In the genomic region with DNA sequence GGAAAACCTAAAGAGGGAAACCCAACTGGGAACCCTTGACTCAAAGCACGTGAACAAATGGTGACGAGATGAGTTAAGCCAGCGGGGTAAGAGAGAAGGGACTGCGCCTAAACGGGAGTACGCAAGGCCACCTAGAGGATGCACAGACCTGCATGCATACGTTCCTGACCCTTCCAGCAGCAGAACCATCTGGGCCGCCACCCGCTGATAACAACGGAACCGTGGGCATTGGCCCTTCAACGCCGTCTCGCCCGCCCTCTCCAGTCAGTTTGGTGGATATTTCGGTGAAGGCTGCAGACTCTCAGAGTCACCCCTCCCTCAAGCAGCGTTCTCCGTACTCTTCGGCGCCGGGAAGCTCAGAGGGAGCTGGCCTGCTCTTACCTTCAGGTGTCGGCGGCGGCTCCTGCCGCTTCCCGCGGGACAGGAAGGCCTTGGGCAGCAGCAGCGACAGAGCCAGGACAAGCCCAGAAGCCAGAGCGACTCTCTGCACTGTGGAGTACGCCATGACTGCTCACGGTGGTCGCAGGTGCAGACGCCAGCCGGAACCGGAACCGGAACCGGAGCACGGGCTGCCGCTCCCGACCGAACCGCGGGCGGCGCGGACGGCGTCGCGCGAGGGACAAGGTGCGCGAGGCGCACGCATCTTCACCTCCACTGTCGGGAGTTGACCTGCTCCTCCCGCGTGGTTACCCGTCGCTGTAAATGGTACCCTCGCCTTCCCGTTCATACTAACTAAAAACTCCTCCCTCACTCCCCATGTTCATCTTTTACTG, we compare ENCODE assay signal across 9 cellular contexts. TPM values are rescaled to one million over a fixed set of nuclear protein-coding genes. Genes with fewer than 3 reads are reported as not detected.
DNase-seq lines count a peak whose midpoint lies in the region; ATAC-seq and TF ChIP-seq lines count a peak whose summit lies in the region.
"Had no signal": no experiment of that assay in that cellular context is flagged by ENCODE, and none has a peak within 500 bp of the region (broad histone marks: within the 10 kb centered on the region; RNA-seq: fewer than 3 reads in every experiment).

A gene with protein sequence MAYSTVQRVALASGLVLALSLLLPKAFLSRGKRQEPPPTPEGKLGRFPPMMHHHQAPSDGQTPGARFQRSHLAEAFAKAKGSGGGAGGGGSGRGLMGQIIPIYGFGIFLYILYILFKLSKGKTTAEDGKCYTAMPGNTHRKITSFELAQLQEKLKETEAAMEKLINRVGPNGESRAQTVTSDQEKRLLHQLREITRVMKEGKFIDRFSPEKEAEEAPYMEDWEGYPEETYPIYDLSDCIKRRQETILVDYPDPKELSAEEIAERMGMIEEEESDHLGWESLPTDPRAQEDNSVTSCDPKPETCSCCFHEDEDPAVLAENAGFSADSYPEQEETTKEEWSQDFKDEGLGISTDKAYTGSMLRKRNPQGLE (minus strand): TSS at position 541 of the 773 bp plus-strand sequence. CDS start 36 bp downstream, at position 505.

- H3K9me3 ChIP-seq in ascending aorta (no peaks in the 10 kb centered on the region), Karpas-422 (ENCODE audit: low read length) (no peaks in the 10 kb centered on the region)

- H3K27me3 ChIP-seq in ascending aorta: no peaks in the 10 kb centered on the region
- H3K27me3 ChIP-seq in kidney epithelial cell (ENCODE audit: control insufficient read depth, insufficient read depth, low read length): peaks cover 15% of the 10 kb centered on the region
- no peaks in the 10 kb centered on the region for H3K27me3 ChIP-seq in Karpas-422 (ENCODE audit: low read length)

- no peak within 1 kb of the TSS for H2AFZ ChIP-seq in Karpas-422 (ENCODE audit: low read length)

- no peak within 1 kb of the TSS for H3K4me2 ChIP-seq in Karpas-422 (ENCODE audit: low read depth, low read length, poor library complexity, severe bottlenecking)

- H3K4me1 ChIP-seq in ascending aorta: no peaks in the 10 kb centered on the region
- no peaks in the 10 kb centered on the region for H3K4me1 ChIP-seq in Karpas-422 (ENCODE audit: low read length)

- H3K27ac ChIP-seq in ascending aorta (peak within 1 kb of the TSS in 1 of 2 donors; percentile 33), Karpas-422 (ENCODE audit: low read length) (no peak within 1 kb of the TSS)

- H4K20me1 ChIP-seq in Karpas-422 (ENCODE audit: insufficient read depth, low read depth, low read length): no peaks in the 10 kb centered on the region

- intact Hi-C loops in ascending aorta (cut with DNase I): no loop called here

- TF ChIP-seq CTCF in GM12865 (IDR thresholded peaks at IDR 0.05; ENCODE audit: insufficient read depth, low read depth, low read length, missing control alignments): no peak
- no peak for TF ChIP-seq CTCF in ascending aorta (IDR thresholded peaks at IDR 0.05)
- TF ChIP-seq CTCF in kidney epithelial cell (IDR thresholded peaks at IDR 0.05; ENCODE audit: insufficient read depth, low read length, poor library complexity, severe bottlenecking): no peak

- peak; percentile 63 for DNase-seq in GM12865 (ENCODE audit: low read depth)
- DNase-seq in ascending aorta (ENCODE audit: low spot score in 2 of 2): no peak
- no peak for DNase-seq in kidney epithelial cell (ENCODE audit: low read depth)
- peak; percentile 59 to 73 for DNase-seq in stimulated activated CD4-positive, alpha-beta T cell treated with anti-CD3 and anti-CD28 coated beads, Interleukin-2, amount 100 ng/mL, for 24 hours
- no peak for DNase-seq in Karpas-422
- DNase-seq in A172 (ENCODE audit: low spot score): no peak

- H3K79me2 ChIP-seq in Karpas-422 (ENCODE audit: low read length): no peaks in the 10 kb centered on the region

- H3K36me3 ChIP-seq in ascending aorta (no peaks in the 10 kb centered on the region), kidney epithelial cell (ENCODE audit: control insufficient read depth, insufficient read depth, low read length) (no peaks in the 10 kb centered on the region), Karpas-422 (ENCODE audit: insufficient read depth, low read length) (no peaks in the 10 kb centered on the region)

- ATAC-seq in HG03039 (IDR thresholded peaks at IDR 0.05; ENCODE audit: unreplicated experiment) (peak; percentile 73), SK-N-SH treated with all-trans-retinoic acid at 6 μM for 48 hours (peak; percentile 58; the same call in 2 of the 3 replicates)

- H3K9me2 ChIP-seq in Karpas-422 (replicated peaks; ENCODE audit: insufficient read depth, low read length): no peaks in the 10 kb centered on the region

- H3K4me3 ChIP-seq in GM12865 (ENCODE audit: low read depth, low read length) (peak within 1 kb of the TSS; percentile 57), ascending aorta (peak within 1 kb of the TSS; percentile 68 to 82), kidney epithelial cell (ENCODE audit: low read depth, low read length) (peak within 1 kb of the TSS; percentile 27), Karpas-422 (ENCODE audit: low read length) (no peak within 1 kb of the TSS)

- H3K9ac ChIP-seq in Karpas-422 (ENCODE audit: low read length): no peak within 1 kb of the TSS

TF ChIP-seq in SK-N-SH treated with all-trans-retinoic acid at 6 μM for 48 hours, 23 proteins besides CTCF, POLR2A, EP300 and RAD21 (continues in another document):
- TF ChIP-seq, protein P1, sequence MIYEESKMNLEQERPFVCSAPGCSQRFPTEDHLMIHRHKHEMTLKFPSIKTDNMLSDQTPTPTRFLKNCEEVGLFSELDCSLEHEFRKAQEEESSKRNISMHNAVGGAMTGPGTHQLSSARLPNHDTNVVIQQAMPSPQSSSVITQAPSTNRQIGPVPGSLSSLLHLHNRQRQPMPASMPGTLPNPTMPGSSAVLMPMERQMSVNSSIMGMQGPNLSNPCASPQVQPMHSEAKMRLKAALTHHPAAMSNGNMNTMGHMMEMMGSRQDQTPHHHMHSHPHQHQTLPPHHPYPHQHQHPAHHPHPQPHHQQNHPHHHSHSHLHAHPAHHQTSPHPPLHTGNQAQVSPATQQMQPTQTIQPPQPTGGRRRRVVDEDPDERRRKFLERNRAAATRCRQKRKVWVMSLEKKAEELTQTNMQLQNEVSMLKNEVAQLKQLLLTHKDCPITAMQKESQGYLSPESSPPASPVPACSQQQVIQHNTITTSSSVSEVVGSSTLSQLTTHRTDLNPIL (CRISPR knock-in tag; IDR thresholded peaks at IDR 0.05; ENCODE audit: low read depth): no peak
- TF ChIP-seq TCF4 (CRISPR knock-in tag; IDR thresholded peaks at IDR 0.05; ENCODE audit: borderline replicate concordance): peak; percentile 11; the same call in 1 of the 2 replicates
- TF ChIP-seq PPARA (CRISPR knock-in tag; IDR thresholded peaks at IDR 0.05; ENCODE audit: borderline replicate concordance): no peak
- no peak for TF ChIP-seq OSR1 (CRISPR knock-in tag; IDR thresholded peaks at IDR 0.05)
- TF ChIP-seq, protein P2, sequence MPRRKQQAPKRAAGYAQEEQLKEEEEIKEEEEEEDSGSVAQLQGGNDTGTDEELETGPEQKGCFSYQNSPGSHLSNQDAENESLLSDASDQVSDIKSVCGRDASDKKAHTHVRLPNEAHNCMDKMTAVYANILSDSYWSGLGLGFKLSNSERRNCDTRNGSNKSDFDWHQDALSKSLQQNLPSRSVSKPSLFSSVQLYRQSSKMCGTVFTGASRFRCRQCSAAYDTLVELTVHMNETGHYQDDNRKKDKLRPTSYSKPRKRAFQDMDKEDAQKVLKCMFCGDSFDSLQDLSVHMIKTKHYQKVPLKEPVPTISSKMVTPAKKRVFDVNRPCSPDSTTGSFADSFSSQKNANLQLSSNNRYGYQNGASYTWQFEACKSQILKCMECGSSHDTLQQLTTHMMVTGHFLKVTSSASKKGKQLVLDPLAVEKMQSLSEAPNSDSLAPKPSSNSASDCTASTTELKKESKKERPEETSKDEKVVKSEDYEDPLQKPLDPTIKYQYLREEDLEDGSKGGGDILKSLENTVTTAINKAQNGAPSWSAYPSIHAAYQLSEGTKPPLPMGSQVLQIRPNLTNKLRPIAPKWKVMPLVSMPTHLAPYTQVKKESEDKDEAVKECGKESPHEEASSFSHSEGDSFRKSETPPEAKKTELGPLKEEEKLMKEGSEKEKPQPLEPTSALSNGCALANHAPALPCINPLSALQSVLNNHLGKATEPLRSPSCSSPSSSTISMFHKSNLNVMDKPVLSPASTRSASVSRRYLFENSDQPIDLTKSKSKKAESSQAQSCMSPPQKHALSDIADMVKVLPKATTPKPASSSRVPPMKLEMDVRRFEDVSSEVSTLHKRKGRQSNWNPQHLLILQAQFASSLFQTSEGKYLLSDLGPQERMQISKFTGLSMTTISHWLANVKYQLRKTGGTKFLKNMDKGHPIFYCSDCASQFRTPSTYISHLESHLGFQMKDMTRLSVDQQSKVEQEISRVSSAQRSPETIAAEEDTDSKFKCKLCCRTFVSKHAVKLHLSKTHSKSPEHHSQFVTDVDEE (CRISPR knock-in tag; IDR thresholded peaks at IDR 0.05): peak; percentile 39; the same call in 1 of the 2 replicates
- no peak for TF ChIP-seq GLIS3 (CRISPR knock-in tag; IDR thresholded peaks at IDR 0.05)
- no peak for TF ChIP-seq TOX (CRISPR knock-in tag; IDR thresholded peaks at IDR 0.05; ENCODE audit: borderline replicate concordance)
- TF ChIP-seq ISL1 (CRISPR knock-in tag; IDR thresholded peaks at IDR 0.05): no peak
- no peak for TF ChIP-seq ZC3H10 (CRISPR knock-in tag; IDR thresholded peaks at IDR 0.05)
- no peak for TF ChIP-seq CSDC2 (CRISPR knock-in tag; IDR thresholded peaks at IDR 0.05)
- no peak for TF ChIP-seq ZFP3 (CRISPR knock-in tag; IDR thresholded peaks at IDR 0.05)
- TF ChIP-seq ARNTL (CRISPR knock-in tag; IDR thresholded peaks at IDR 0.05; ENCODE audit: borderline replicate concordance, low read depth): no peak
- 0 out of 2 replicates have a peak, but pooled peaks have one; percentile 52 for TF ChIP-seq SNAI2 (CRISPR knock-in tag; IDR thresholded peaks at IDR 0.05)
- no peak for TF ChIP-seq BACH2 (CRISPR knock-in tag; IDR thresholded peaks at IDR 0.05; ENCODE audit: borderline replicate concordance)
- TF ChIP-seq ZNF8 (CRISPR knock-in tag; IDR thresholded peaks at IDR 0.05): no peak
- no peak for TF ChIP-seq ESRRG (CRISPR knock-in tag; IDR thresholded peaks at IDR 0.05)
- TF ChIP-seq RARB (CRISPR knock-in tag; IDR thresholded peaks at IDR 0.05): no peak
- TF ChIP-seq, protein P3, sequence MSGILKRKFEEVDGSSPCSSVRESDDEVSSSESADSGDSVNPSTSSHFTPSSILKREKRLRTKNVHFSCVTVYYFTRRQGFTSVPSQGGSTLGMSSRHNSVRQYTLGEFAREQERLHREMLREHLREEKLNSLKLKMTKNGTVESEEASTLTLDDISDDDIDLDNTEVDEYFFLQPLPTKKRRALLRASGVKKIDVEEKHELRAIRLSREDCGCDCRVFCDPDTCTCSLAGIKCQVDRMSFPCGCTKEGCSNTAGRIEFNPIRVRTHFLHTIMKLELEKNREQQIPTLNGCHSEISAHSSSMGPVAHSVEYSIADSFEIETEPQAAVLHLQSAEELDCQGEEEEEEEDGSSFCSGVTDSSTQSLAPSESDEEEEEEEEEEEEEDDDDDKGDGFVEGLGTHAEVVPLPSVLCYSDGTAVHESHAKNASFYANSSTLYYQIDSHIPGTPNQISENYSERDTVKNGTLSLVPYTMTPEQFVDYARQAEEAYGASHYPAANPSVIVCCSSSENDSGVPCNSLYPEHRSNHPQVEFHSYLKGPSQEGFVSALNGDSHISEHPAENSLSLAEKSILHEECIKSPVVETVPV (CRISPR knock-in tag; IDR thresholded peaks at IDR 0.05): no peak

RNA-seq across cellular contexts. Expression of the gene that starts here (rescaled TPM):
- total RNA-seq in ascending aorta (5.3 TPM), kidney epithelial cell (10.2 and 19.5 TPM in 2 replicates)
- not detected in 2 replicates for total RNA-seq in Karpas-422 (2014; rRNA removed; shearing (Covaris generic); ENCODE audit: low replicate concordance)
- 1.1 TPM in 1 of 2 replicates, not detected in the other for total RNA-seq in A172 (2014; rRNA removed; shearing (Covaris generic))
- total RNA-seq: HT1080 had no signal

Comparison
In these comparisons a context has a peak if more than half of its experiments do, and no peak if none do; other contexts are left out.
1. DNase-seq: peak in GM12865 (single experiment) and stimulated activated CD4-positive, alpha-beta T cell treated with anti-CD3 and anti-CD28 coated beads, Interleukin-2, amount 100 ng/mL, for 24 hours (2 of 2); none in ascending aorta (0 of 2), kidney epithelial cell (single experiment), Karpas-422 (single experiment) and A172 (single experiment).